18 cellular contexts compared by ENCODE assay signal in genomic region chr6:149719531-149719930, GRCh38. TPM values are rescaled to one million over a fixed set of nuclear protein-coding genes. Genes with fewer than 3 reads are reported as not detected.
A peak's percentile ranks its signal among the peaks of the same experiment; 100 is the strongest.
DNase-seq lines count a peak whose midpoint lies in the region; ATAC-seq and TF ChIP-seq lines count a peak whose summit lies in the region.
"Had no signal": no experiment of that assay in that cellular context is flagged by ENCODE, and none has a peak within 500 bp of the region (broad histone marks: within the 10 kb centered on the region; RNA-seq: fewer than 3 reads in every experiment).

No MANE protein-coding gene starts in this region.

- intact Hi-C loops in prostate gland (cut with DNase I) = loop anchor here (10.0 kb wide), 1 partner anchor 155 kb away; the partner anchor contains the start of gene GINM1

- H3K4ac ChIP-seq in trophoblast cell (ENCODE audit: low read depth, low read length) = no peak overlapping the region

- TF ChIP-seq CTCF in prostate gland (IDR thresholded peaks at IDR 0.05) = no peak

- H3K9me3 ChIP-seq in T-helper 17 cell (ENCODE audit: control insufficient read depth, low read length, poor library complexity, severe bottlenecking) (no peaks in the 10 kb centered on the region), prostate gland (no peaks in the 10 kb centered on the region), trophoblast cell (ENCODE audit: insufficient read depth, low read depth, low read length) (no peaks in the 10 kb centered on the region)
- H3K9me3 ChIP-seq: esophagus muscularis mucosa, thoracic aorta had no signal

- H3K23ac ChIP-seq in trophoblast cell (ENCODE audit: low read length) = no peak overlapping the region

- no peaks in the 10 kb centered on the region for H3K27me3 Mint-ChIP-seq in stimulated activated naive CD8-positive, alpha-beta T cell treated with anti-CD3 and anti-CD28 coated beads, Interleukin-15, Interleukin-2, amounts not matched to agents 100 ng/mL and 50 ng/mL, for 24 hours
- H3K27me3 Mint-ChIP-seq in stimulated activated naive CD8-positive, alpha-beta T cell treated with anti-CD3 and anti-CD28 coated beads, Interleukin-15, amount 100 ng/mL, for 72 hours = no peaks in the 10 kb centered on the region
- no peaks in the 10 kb centered on the region for H3K27me3 Mint-ChIP-seq in T-helper 17 cell
- no peaks in the 10 kb centered on the region for H3K27me3 Mint-ChIP-seq in naive B cell

- H3K36me3 ChIP-seq in prostate gland (no peaks in the 10 kb centered on the region), trophoblast cell (ENCODE audit: control insufficient read depth in 1 of 2, insufficient read depth in 2 of 2, low read length in 2 of 2) (peaks cover 3 to 5% of the 10 kb centered on the region in 2 experiments)
- H3K36me3 ChIP-seq: thoracic aorta had no signal

- H2BK12ac ChIP-seq in trophoblast cell (ENCODE audit: low read length) = no peak overlapping the region

- H4K12ac ChIP-seq in trophoblast cell (ENCODE audit: low read depth, low read length) = no peak overlapping the region

- no peaks in the 10 kb centered on the region for H3K9me3 Mint-ChIP-seq in stimulated activated naive CD8-positive, alpha-beta T cell treated with anti-CD3 and anti-CD28 coated beads, Interleukin-15, Interleukin-2, amounts not matched to agents 100 ng/mL and 50 ng/mL, for 24 hours
- no peaks in the 10 kb centered on the region for H3K9me3 Mint-ChIP-seq in stimulated activated naive CD8-positive, alpha-beta T cell treated with anti-CD3 and anti-CD28 coated beads, Interleukin-15, amount 100 ng/mL, for 72 hours
- no peaks in the 10 kb centered on the region for H3K9me3 Mint-ChIP-seq in naive B cell

- H4K8ac ChIP-seq in trophoblast cell (ENCODE audit: low read depth, low read length) = no peak overlapping the region

- 99% methylated on average over 3 of the region's 3 CpGs for WGBS in prostate gland
- WGBS in trophoblast cell (ENCODE audit: extremely low coverage, insufficient coverage, insufficient read length) = no CpG with 5 or more reads among the region's 3 CpGs

- H2AFZ ChIP-seq in trophoblast cell (ENCODE audit: insufficient read depth, low read length, poor library complexity) = no peak overlapping the region

- H3K18ac ChIP-seq in trophoblast cell (ENCODE audit: low read length) = no peak overlapping the region

- H3K27ac Mint-ChIP-seq in stimulated activated naive CD8-positive, alpha-beta T cell treated with anti-CD3 and anti-CD28 coated beads, Interleukin-15, Interleukin-2, amounts not matched to agents 100 ng/mL and 50 ng/mL, for 24 hours = no peak overlapping the region
- no peak overlapping the region for H3K27ac Mint-ChIP-seq in stimulated activated naive CD8-positive, alpha-beta T cell treated with anti-CD3 and anti-CD28 coated beads, Interleukin-15, amount 100 ng/mL, for 72 hours
- H3K27ac Mint-ChIP-seq in T-helper 17 cell (peak overlapping the region; percentile 96), naive B cell (peak overlapping the region in 2 of 6 donors; percentile 51 to 68)

- no peak overlapping the region for H3K4me2 ChIP-seq in trophoblast cell (ENCODE audit: low read length)

- no peak for ATAC-seq in stimulated activated naive CD8-positive, alpha-beta T cell treated with anti-CD3 and anti-CD28 coated beads, Interleukin-15, amount 100 ng/mL, for 72 hours
- no peak for ATAC-seq in T-helper 17 cell
- ATAC-seq in naive B cell (ENCODE audit: low read depth in 2 of 2) = no peak
- ATAC-seq: left cardiac atrium, sciatic nerve had no signal

- no peak overlapping the region for H4K91ac ChIP-seq in trophoblast cell (ENCODE audit: low read depth, low read length)

- H3K27me3 ChIP-seq in prostate gland (replicated peaks; ENCODE audit: insufficient read depth) (no peaks in the 10 kb centered on the region), trophoblast cell (ENCODE audit: insufficient read depth, low read length) (no peaks in the 10 kb centered on the region)
- H3K27me3 ChIP-seq: esophagus muscularis mucosa had no signal

- peaks cover 10% of the 10 kb centered on the region for H3K79me2 ChIP-seq in trophoblast cell (ENCODE audit: control insufficient read depth, insufficient read depth, low read length, poor library complexity)

- no peak for DNase-seq in stimulated activated naive CD8-positive, alpha-beta T cell treated with anti-CD3 and anti-CD28 coated beads, Interleukin-15, amount 100 ng/mL, for 72 hours
- DNase-seq in T-helper 17 cell = no peak
- DNase-seq in naive B cell = no peak
- DNase-seq in epidermal melanocyte (ENCODE audit: insufficient read length, low spot score) = no peak
- DNase-seq in prostate gland (ENCODE audit: low spot score) = no peak
- DNase-seq in trophoblast cell = no peak
- DNase-seq: activated CD4-positive, alpha-beta T cell treated with anti-CD3 and anti-CD28 coated beads for 48 hours; Karpas-422; left cardiac atrium; NCI-H1092; NCI-H2081 treated with DMSO at 0.1 percent for 48 hours; NCI-H510A; nucleus accumbens; RPMI8226 had no signal

- no peak overlapping the region for H3K14ac ChIP-seq in trophoblast cell (ENCODE audit: low read length)

- H2BK120ac ChIP-seq in trophoblast cell (ENCODE audit: insufficient read depth, low read length, poor library complexity) = no peak overlapping the region

- H3K4me3 ChIP-seq in prostate gland = no peak overlapping the region
- no peak overlapping the region for H3K4me3 ChIP-seq in trophoblast cell (ENCODE audit: low read depth, low read length)

- no peak for TF ChIP-seq POLR2A in prostate gland (IDR thresholded peaks at IDR 0.05)

- no peak overlapping the region for H2BK5ac ChIP-seq in trophoblast cell (ENCODE audit: low read depth, low read length, poor library complexity)

- peak overlapping the region; percentile 41 for H3K4me3 Mint-ChIP-seq in stimulated activated naive CD8-positive, alpha-beta T cell treated with anti-CD3 and anti-CD28 coated beads, Interleukin-15, Interleukin-2, amounts not matched to agents 100 ng/mL and 50 ng/mL, for 24 hours
- H3K4me3 Mint-ChIP-seq in stimulated activated naive CD8-positive, alpha-beta T cell treated with anti-CD3 and anti-CD28 coated beads, Interleukin-15, amount 100 ng/mL, for 72 hours = no peak overlapping the region
- H3K4me3 Mint-ChIP-seq in T-helper 17 cell (no peak overlapping the region), naive B cell (peak overlapping the region in 6 of 8 donors; percentile 71 to 96 (median 76))

- no peak overlapping the region for H3K27ac ChIP-seq in prostate gland
- H3K27ac ChIP-seq in trophoblast cell (ENCODE audit: low read depth, low read length) = no peak overlapping the region

- H2AK5ac ChIP-seq in trophoblast cell (ENCODE audit: low read length) = no peak overlapping the region

- no peak overlapping the region for H3K9ac ChIP-seq in trophoblast cell (ENCODE audit: low read length)

- H3K4me1 ChIP-seq in prostate gland (replicated peaks) = peaks cover 6% of the 10 kb centered on the region
- peaks cover 0 to 2% of the 10 kb centered on the region in 2 experiments for H3K4me1 ChIP-seq in trophoblast cell (ENCODE audit: control insufficient read depth in 1 of 2, insufficient read depth in 2 of 2, low read length in 2 of 2)

- H3K4me1 Mint-ChIP-seq in stimulated activated naive CD8-positive, alpha-beta T cell treated with anti-CD3 and anti-CD28 coated beads, Interleukin-15, Interleukin-2, amounts not matched to agents 100 ng/mL and 50 ng/mL, for 24 hours (ENCODE audit: low read depth) = peaks cover 30% of the 10 kb centered on the region
- H3K4me1 Mint-ChIP-seq in stimulated activated naive CD8-positive, alpha-beta T cell treated with anti-CD3 and anti-CD28 coated beads, Interleukin-15, amount 100 ng/mL, for 72 hours = peaks cover 15% of the 10 kb centered on the region
- H3K4me1 Mint-ChIP-seq in T-helper 17 cell = peaks cover 24% of the 10 kb centered on the region
- H3K4me1 Mint-ChIP-seq in naive B cell = peaks cover 20 to 28% (median 21%) of the 10 kb centered on the region in 3 donors

- peaks cover 9% of the 10 kb centered on the region for H3K79me1 ChIP-seq in trophoblast cell (ENCODE audit: low read length)

- H3K36me3 Mint-ChIP-seq in stimulated activated naive CD8-positive, alpha-beta T cell treated with anti-CD3 and anti-CD28 coated beads, Interleukin-15, Interleukin-2, amounts not matched to agents 100 ng/mL and 50 ng/mL, for 24 hours (ENCODE audit: low read depth) = peaks cover 23% of the 10 kb centered on the region
- H3K36me3 Mint-ChIP-seq in T-helper 17 cell (ENCODE audit: low read depth) (peaks cover 4% of the 10 kb centered on the region), naive B cell (no peaks in the 10 kb centered on the region)

RNA-seq across cellular contexts. Expression of gene LATS1, which starts 1.6 kb away (rescaled TPM):
- 10 to 100 TPM; 35.4 to 43.6 TPM for total RNA-seq in T-helper 17 cell
- polyA plus RNA-seq in naive B cell (ENCODE audit: low read depth in 6 of 6) = 10 to 100 TPM; 12.5 to 21.4 (median 13.4) TPM
- 10 to 100 TPM; 28.7 to 44.8 TPM for total RNA-seq in prostate gland
- 8.8 and 8.9 TPM in 2 replicates for polyA plus RNA-seq in trophoblast cell (2013)

RNA-seq across cellular contexts. Expression of gene NUP43, which starts 26.8 kb away (rescaled TPM):
- total RNA-seq in T-helper 17 cell (10 to 100 TPM; 13.7 to 16.3 TPM), prostate gland (10 to 100 TPM; 23.6 to 32.9 TPM)
- polyA plus RNA-seq in naive B cell (ENCODE audit: low read depth in 6 of 6) = 1 to 10 TPM in 5 of 6 donors, not detected in 1; 5.0 to 9.6 (median 5.4) TPM
- polyA plus RNA-seq in trophoblast cell (2013) = 24.0 and 24.7 TPM in 2 replicates

RNA-seq across cellular contexts. Expression of gene PCMT1, which starts 30.0 kb away (rescaled TPM):
- total RNA-seq in T-helper 17 cell (10 to 100 TPM; 32.4 to 32.9 TPM), prostate gland (100 to 1,000 TPM in 1 of 2 donors, 10 to 100 TPM in 1; 77.6 to 114 TPM)
- 100 to 1,000 TPM; 115 to 157 (median 125) TPM for polyA plus RNA-seq in naive B cell (ENCODE audit: low read depth in 6 of 6)
- polyA plus RNA-seq in trophoblast cell (2013) = 75.3 and 78.6 TPM in 2 replicates

Comparison
In these comparisons a context has a peak if more than half of its experiments do, and no peak if none do; other contexts are left out.
1. H3K4me3 Mint-ChIP-seq: peak in stimulated activated naive CD8-positive, alpha-beta T cell treated with anti-CD3 and anti-CD28 coated beads, Interleukin-15, Interleukin-2, amounts not matched to agents 100 ng/mL and 50 ng/mL, for 24 hours (single experiment) and naive B cell (6 of 8); none in stimulated activated naive CD8-positive, alpha-beta T cell treated with anti-CD3 and anti-CD28 coated beads, Interleukin-15, amount 100 ng/mL, for 72 hours (0 of 2) and T-helper 17 cell (single experiment).